In the genomic region with DNA sequence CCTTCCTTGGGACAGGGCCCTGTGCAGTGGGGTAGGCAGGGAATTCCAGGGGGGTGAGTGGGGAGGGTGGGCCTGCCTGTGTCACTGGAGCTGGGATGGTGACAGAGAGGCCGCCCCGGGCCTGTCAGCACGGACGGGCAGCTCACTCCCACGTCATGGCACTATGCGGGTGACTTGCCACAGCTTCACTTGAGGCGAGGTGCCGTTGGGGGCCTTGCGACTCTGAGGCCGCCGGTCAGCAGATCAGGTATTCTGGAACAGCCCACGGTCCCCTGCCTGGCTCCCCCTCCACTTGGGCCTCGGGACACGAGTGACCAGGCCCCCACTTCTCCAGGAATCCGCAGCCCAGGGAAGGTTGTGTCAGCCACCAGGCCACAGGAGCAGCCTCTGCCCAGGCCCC, we compare ENCODE assay signal across 11 cellular contexts. TPM values are rescaled to one million over a fixed set of nuclear protein-coding genes. Genes with fewer than 3 reads are reported as not detected.
DNase-seq lines count a peak whose midpoint lies in the region; ATAC-seq and TF ChIP-seq lines count a peak whose summit lies in the region.
"Had no signal": no experiment of that assay in that cellular context is flagged by ENCODE, and none has a peak within 500 bp of the region (broad histone marks: within the 10 kb centered on the region; RNA-seq: fewer than 3 reads in every experiment).

No MANE protein-coding gene starts in this region.

- peaks cover 68% of the 10 kb centered on the region for H3K4me1 ChIP-seq in BLaER1
- H3K4me1 ChIP-seq in parathyroid adenoma = peaks cover 40% of the 10 kb centered on the region

- H3K9ac ChIP-seq in BLaER1 (peak overlapping the region; percentile 68; the same call in 1 of the 2 replicates), parathyroid adenoma (no peak overlapping the region)

- H4K20me1 ChIP-seq in BLaER1 = peaks cover 43% of the 10 kb centered on the region

- peak overlapping the region; percentile 58; the same call in 1 of the 2 replicates for H3K4me3 ChIP-seq in BLaER1
- H3K4me3 ChIP-seq in parathyroid adenoma (ENCODE audit: low read depth, low read length) = no peak overlapping the region

- no peak for ATAC-seq in CD4-positive, alpha-beta T cell (ENCODE audit: poor library complexity)
- no peak for ATAC-seq in HG03469 (IDR thresholded peaks at IDR 0.05; ENCODE audit: unreplicated experiment)

- no peak overlapping the region for H3K4me3 Mint-ChIP-seq in CD4-positive, alpha-beta T cell

- no peaks in the 10 kb centered on the region for H3K27me3 ChIP-seq in BLaER1
- no peaks in the 10 kb centered on the region for H3K27me3 ChIP-seq in parathyroid adenoma (ENCODE audit: control insufficient read depth, insufficient read depth, low read length)
- H3K27me3 ChIP-seq in CD4-positive, alpha-beta T cell (ENCODE audit: control insufficient read depth, insufficient read depth, low read length) = no peaks in the 10 kb centered on the region

- H3K9me3 ChIP-seq in BLaER1 (no peaks in the 10 kb centered on the region), parathyroid adenoma (ENCODE audit: control insufficient read depth, low read length) (no peaks in the 10 kb centered on the region)
- no peaks in the 10 kb centered on the region for H3K9me3 ChIP-seq in CD4-positive, alpha-beta T cell (ENCODE audit: control insufficient read depth, low read length)

- peaks cover 9% of the 10 kb centered on the region for H3K36me3 Mint-ChIP-seq in CD4-positive, alpha-beta T cell (ENCODE audit: low read depth)

- peak overlapping the region; percentile 64 for H2AFZ ChIP-seq in parathyroid adenoma

- intact Hi-C loops in CD4-positive, alpha-beta T cell (cut with DNase I, micrococcal nuclease) = loop anchor here in 1 of 2 experiments (10.0 kb wide), 2 partner anchors 221 to 451 kb away; a partner anchor contains a TSS

- no peaks in the 10 kb centered on the region for H3K9me3 Mint-ChIP-seq in CD4-positive, alpha-beta T cell
- H3K9me3 Mint-ChIP-seq: activated B cell treated with CpG ODN at 0.5 μM for 24 hours had no signal

- H3K27ac ChIP-seq in BLaER1 (peak overlapping the region; percentile 61; the same call in 1 of the 2 replicates), epithelial cell of prostate (peak overlapping the region; percentile 99), parathyroid adenoma (peak overlapping the region; percentile 98)
- H3K27ac ChIP-seq in CD4-positive, alpha-beta T cell (ENCODE audit: low read depth, low read length) = no peak overlapping the region

- CTCF ChIA-PET in CD4-positive, alpha-beta T cell (lab: Charles Lee) = interaction anchor here (1.6 to 3.1 kb wide), 2 partner anchors 19 to 114 kb away, joined by 4 to 255 read pairs; a partner anchor contains a TSS

- no peak for DNase-seq in epithelial cell of prostate (ENCODE audit: low read depth, low spot score)
- DNase-seq in CD4-positive, alpha-beta T cell = no peak
- DNase-seq in HCEC 1CT = no peak
- DNase-seq: activated B cell treated with CpG ODN at 0.5 μM for 24 hours; AML-193; effector memory CD4-positive, alpha-beta T cell; NCI-H1694; OCI-M1 had no signal

- POLR2A ChIA-PET in CD4-positive, alpha-beta T cell (lab: Charles Lee) = interaction anchor here (2.4 to 7.9 kb wide), 3 partner anchors 15 to 30 kb away, joined by 23 to 476 read pairs (median 26); a partner anchor contains a TSS

- H3K4me1 Mint-ChIP-seq in CD4-positive, alpha-beta T cell (ENCODE audit: low read depth) = peaks cover 17% of the 10 kb centered on the region

- peaks cover 4% of the 10 kb centered on the region for H3K27me3 Mint-ChIP-seq in CD4-positive, alpha-beta T cell
- H3K27me3 Mint-ChIP-seq: activated B cell treated with CpG ODN at 0.5 μM for 24 hours had no signal

- H3K4me2 ChIP-seq in BLaER1 (peak overlapping the region; percentile 98), parathyroid adenoma (ENCODE audit: low read length) (peak overlapping the region; percentile 59)

- no peak for TF ChIP-seq CTCF in parathyroid adenoma (IDR thresholded peaks at IDR 0.05)
- no peak for TF ChIP-seq CTCF in CD4-positive, alpha-beta T cell (IDR thresholded peaks at IDR 0.05)

- H3K27ac Mint-ChIP-seq in CD4-positive, alpha-beta T cell = no peak overlapping the region
- H3K27ac Mint-ChIP-seq: activated B cell treated with CpG ODN at 0.5 μM for 24 hours had no signal

- H3K79me2 ChIP-seq in parathyroid adenoma = no peaks in the 10 kb centered on the region

- H3K36me3 ChIP-seq in BLaER1 = peaks cover 20% of the 10 kb centered on the region; the same call in 1 of the 2 replicates
- H3K36me3 ChIP-seq in parathyroid adenoma (ENCODE audit: control insufficient read depth, insufficient read depth, low read length) = no peaks in the 10 kb centered on the region

RNA-seq across cellular contexts. Expression of a gene that starts 2.9 kb away (rescaled TPM):
- 100 to 1,000 TPM; 214 to 228 TPM for total RNA-seq in CD4-positive, alpha-beta T cell

RNA-seq across cellular contexts. Expression of a gene that starts 3.9 kb away (rescaled TPM):
- 10 to 100 TPM; 77.6 to 92.6 TPM for total RNA-seq in CD4-positive, alpha-beta T cell

RNA-seq across cellular contexts. Expression of a gene that starts 7.7 kb away (rescaled TPM):
- under 1 TPM in 1 of 2 experiments, not detected in 1; 0.22 TPM for total RNA-seq in CD4-positive, alpha-beta T cell

RNA-seq across cellular contexts. Expression of a gene that starts 23.7 kb away (rescaled TPM):
- total RNA-seq in CD4-positive, alpha-beta T cell = 100 to 1,000 TPM; 614 to 628 TPM

RNA-seq across cellular contexts. Expression of a gene that starts 29.9 kb away (rescaled TPM):
- 10 to 100 TPM; 32.0 to 38.3 TPM for total RNA-seq in CD4-positive, alpha-beta T cell
